In genomic region chr3:45143673-45144670, GRCh38 we compare ENCODE assay signal across 1 cellular context.
TF ChIP-seq lines count a peak whose summit lies in the region.

No MANE protein-coding gene starts in this region.

TF ChIP-seq in K562, 482 proteins besides CTCF, POLR2A, EP300 and RAD21 (continued from another document and continues in another):
- TF ChIP-seq ZBTB40 (IDR thresholded peaks at IDR 0.05) (no peak; the same call in 1 of the 2 replicates), ZBTB40 (CRISPR knock-in tag; IDR thresholded peaks at IDR 0.05) (no peak), ZNF408 (CRISPR knock-in tag; IDR thresholded peaks at IDR 0.05; ENCODE audit: low read depth) (no peak), ZNF696 (CRISPR knock-in tag; conservative IDR thresholded peaks at IDR 0.05) (no peak), SIRT6 (IDR thresholded peaks at IDR 0.05; ENCODE audit: low read depth, low read length) (no peak), KHSRP (IDR thresholded peaks at IDR 0.05) (no peak), KDM1A (IDR thresholded peaks at IDR 0.05) (peak; percentile 78 to 79; a peak in 3 of 4 replicates), ZNF140 (CRISPR knock-in tag; IDR thresholded peaks at IDR 0.05) (no peak), VEZF1 (CRISPR knock-in tag; IDR thresholded peaks at IDR 0.05) (no peak), MAFF (IDR thresholded peaks at IDR 0.05; ENCODE audit: low read length) (no peak), NCOA1 (IDR thresholded peaks at IDR 0.05; ENCODE audit: low read depth) (no peak), KLF13 (tag; IDR thresholded peaks at IDR 0.05; ENCODE audit: borderline replicate concordance, low read depth) (no peak), SRSF3 (IDR thresholded peaks at IDR 0.05; ENCODE audit: insufficient read depth, low read length) (no peak), ZNF282 (CRISPR knock-in tag; IDR thresholded peaks at IDR 0.05) (no peak), CSDE1 (IDR thresholded peaks at IDR 0.05) (no peak), TEAD4 (IDR thresholded peaks at IDR 0.05; ENCODE audit: low read length) (peak; percentile 76), TEAD4 (CRISPR knock-in tag; IDR thresholded peaks at IDR 0.05; ENCODE audit: borderline replicate concordance) (no peak), CHD1 (IDR thresholded peaks at IDR 0.05; ENCODE audit: low read length) (no peak), USF2 (CRISPR knock-in tag; IDR thresholded peaks at IDR 0.05) (no peak), CHCHD3 (CRISPR knock-in tag; IDR thresholded peaks at IDR 0.05) (no peak), TRIM28 (IDR thresholded peaks at IDR 0.05) (no peak), ARID3A (IDR thresholded peaks at IDR 0.05; ENCODE audit: borderline replicate concordance, low read depth, low read length) (no peak), ZNF407 (IDR thresholded peaks at IDR 0.05; ENCODE audit: low read depth) (no peak), ASH1L (IDR thresholded peaks at IDR 0.05; ENCODE audit: borderline replicate concordance, low read depth, partially characterized antibody) (no peak), MEIS2 (IDR thresholded peaks at IDR 0.05; ENCODE audit: partially characterized antibody) (no peak), CEBPB (tag; IDR thresholded peaks at IDR 0.05) (no peak), ZNF644 (tag; IDR thresholded peaks at IDR 0.05; ENCODE audit: low read depth) (no peak), TCF7 (IDR thresholded peaks at IDR 0.05; ENCODE audit: borderline replicate concordance) (no peak), SREBF2 (CRISPR knock-in tag; IDR thresholded peaks at IDR 0.05) (no peak), GTF2F1 (IDR thresholded peaks at IDR 0.05; ENCODE audit: low read depth, low read length) (no peak), ZNF79 (CRISPR knock-in tag; IDR thresholded peaks at IDR 0.05; ENCODE audit: low read depth) (no peak), TCFL5 (CRISPR knock-in tag; conservative IDR thresholded peaks at IDR 0.05) (no peak)
- TF ChIP-seq, protein P1, sequence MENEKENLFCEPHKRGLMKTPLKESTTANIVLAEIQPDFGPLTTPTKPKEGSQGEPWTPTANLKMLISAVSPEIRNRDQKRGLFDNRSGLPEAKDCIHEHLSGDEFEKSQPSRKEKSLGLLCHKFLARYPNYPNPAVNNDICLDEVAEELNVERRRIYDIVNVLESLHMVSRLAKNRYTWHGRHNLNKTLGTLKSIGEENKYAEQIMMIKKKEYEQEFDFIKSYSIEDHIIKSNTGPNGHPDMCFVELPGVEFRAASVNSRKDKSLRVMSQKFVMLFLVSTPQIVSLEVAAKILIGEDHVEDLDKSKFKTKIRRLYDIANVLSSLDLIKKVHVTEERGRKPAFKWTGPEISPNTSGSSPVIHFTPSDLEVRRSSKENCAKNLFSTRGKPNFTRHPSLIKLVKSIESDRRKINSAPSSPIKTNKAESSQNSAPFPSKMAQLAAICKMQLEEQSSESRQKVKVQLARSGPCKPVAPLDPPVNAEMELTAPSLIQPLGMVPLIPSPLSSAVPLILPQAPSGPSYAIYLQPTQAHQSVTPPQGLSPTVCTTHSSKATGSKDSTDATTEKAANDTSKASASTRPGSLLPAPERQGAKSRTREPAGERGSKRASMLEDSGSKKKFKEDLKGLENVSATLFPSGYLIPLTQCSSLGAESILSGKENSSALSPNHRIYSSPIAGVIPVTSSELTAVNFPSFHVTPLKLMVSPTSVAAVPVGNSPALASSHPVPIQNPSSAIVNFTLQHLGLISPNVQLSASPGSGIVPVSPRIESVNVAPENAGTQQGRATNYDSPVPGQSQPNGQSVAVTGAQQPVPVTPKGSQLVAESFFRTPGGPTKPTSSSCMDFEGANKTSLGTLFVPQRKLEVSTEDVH (IDR thresholded peaks at IDR 0.05; ENCODE audit: low read depth, partially characterized antibody) = no peak
